In the genomic region with DNA sequence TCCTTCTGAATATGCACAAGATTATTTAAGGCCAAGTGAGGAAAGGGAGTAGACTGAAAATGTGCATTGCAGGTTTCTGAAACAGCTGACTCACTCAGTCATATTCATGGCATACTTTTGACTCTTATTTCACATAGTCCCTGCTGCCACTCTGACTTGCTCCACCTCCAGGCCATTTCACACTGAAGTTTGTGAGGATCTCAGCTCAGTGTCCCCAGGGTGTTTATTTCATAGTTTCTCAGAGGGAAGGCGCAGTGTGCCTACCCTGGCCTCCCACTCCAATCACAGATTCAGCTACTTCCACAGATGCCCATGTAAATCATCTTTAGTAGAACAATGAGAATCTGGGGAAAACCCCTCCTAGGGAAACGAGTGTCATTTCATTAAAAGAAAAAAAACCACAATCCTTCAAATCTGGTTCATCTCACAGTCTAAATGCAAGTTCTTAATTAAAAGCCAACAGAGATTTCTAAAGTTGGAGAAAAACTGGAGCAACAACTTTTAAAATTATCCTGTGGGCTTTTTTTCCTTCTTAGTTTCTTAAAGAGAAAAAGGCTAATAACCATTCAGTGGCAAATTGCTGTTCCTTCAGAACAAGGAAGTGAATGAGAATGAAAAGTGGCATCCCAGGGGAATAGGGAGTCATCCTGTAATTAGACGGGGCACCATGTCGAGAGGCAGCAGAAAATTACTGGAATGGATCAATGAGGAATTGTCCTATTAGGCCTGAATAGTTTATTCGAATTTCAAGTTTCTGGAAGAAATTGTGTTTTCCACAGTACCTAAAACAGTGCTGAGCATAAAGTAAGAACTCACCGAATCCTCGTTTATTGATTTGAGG, we compare ENCODE assay signal across 12 cellular contexts.
DNase-seq lines count a peak whose midpoint lies in the region; TF ChIP-seq lines count a peak whose summit lies in the region.
"Had no signal": no experiment of that assay in that cellular context is flagged by ENCODE, and none has a peak within 500 bp of the region (broad histone marks: within the 10 kb centered on the region; RNA-seq: fewer than 3 reads in every experiment).

No MANE protein-coding gene starts in this region.

- no peak overlapping the region for H2AK5ac ChIP-seq in trophoblast cell (ENCODE audit: low read length)

- no peak overlapping the region for H3K18ac ChIP-seq in trophoblast cell (ENCODE audit: low read length)

- peak; percentile 13 for TF ChIP-seq CTCF in brain microvascular endothelial cell (IDR thresholded peaks at IDR 0.05; ENCODE audit: low read depth, low read length, missing control alignments)

- H3K9me3 ChIP-seq in HUES64 (ENCODE audit: insufficient read depth, low read depth, low read length) (no peaks in the 10 kb centered on the region), trophoblast cell (ENCODE audit: insufficient read depth, low read depth, low read length) (no peaks in the 10 kb centered on the region)
- H3K9me3 ChIP-seq: prostate gland, transverse colon had no signal

- H3K79me2 ChIP-seq in trophoblast cell (ENCODE audit: control insufficient read depth, insufficient read depth, low read length, poor library complexity): no peaks in the 10 kb centered on the region

- H4K8ac ChIP-seq in trophoblast cell (ENCODE audit: low read depth, low read length): peak overlapping the region; percentile 47

- in situ Hi-C loops in brain microvascular endothelial cell (cut with HindIII; ENCODE audit: low pct_ligation_motif_present, low sequenced_read_pairs): no loop called here

- no peak overlapping the region for H3K23ac ChIP-seq in trophoblast cell (ENCODE audit: low read length)

- H2BK5ac ChIP-seq in trophoblast cell (ENCODE audit: low read depth, low read length, poor library complexity): no peak overlapping the region

- no peak overlapping the region for H4K12ac ChIP-seq in trophoblast cell (ENCODE audit: low read depth, low read length)

- H3K36me3 ChIP-seq in HUES64 (ENCODE audit: insufficient read depth, low read length) (no peaks in the 10 kb centered on the region), brain microvascular endothelial cell (replicated peaks) (no peaks in the 10 kb centered on the region), trophoblast cell (ENCODE audit: control insufficient read depth in 1 of 2, insufficient read depth in 2 of 2, low read length in 2 of 2) (no peaks in the 10 kb centered on the region)
- H3K36me3 ChIP-seq: prostate gland, transverse colon had no signal

- DNase-seq in NCI-H1417 (lab: John Stamatoyannopoulos, UW): peak; percentile 46 to 76 (median 50)
- DNase-seq in NCI-H1417 treated with DMSO at 0.1 percent for 48 hours (lab: John Stamatoyannopoulos, UW): no peak
- DNase-seq in brain microvascular endothelial cell: peak; percentile 20
- peak; percentile 38 to 62 for DNase-seq in trophoblast cell
- no peak for DNase-seq in iPS-NIHi11 (ENCODE audit: low spot score)
- DNase-seq in middle frontal gyrus (ENCODE audit: extremely low spot score, low spot score): no peak
- DNase-seq in OCI-M2 (lab: John Stamatoyannopoulos, UW; ENCODE audit: unreplicated experiment): no peak
- DNase-seq: activated CD4-positive, alpha-beta T cell treated with anti-CD3 and anti-CD28 coated beads, Interleukin-2, amount 10 ng/mL, durations not matched to agents 24 days and 14 days; activated naive CD4-positive, alpha-beta T cell treated with anti-CD3 and anti-CD28 coated beads, Interleukin-2, amount 10 ng/mL, durations not matched to agents 7 days and 5 days; transverse colon had no signal

- WGBS in HUES64: 70% methylated on average over 6 of the region's 7 CpGs
- no CpG with 5 or more reads among the region's 7 CpGs for WGBS in trophoblast cell (ENCODE audit: extremely low coverage, insufficient coverage, insufficient read length)

- no peak overlapping the region for H2AFZ ChIP-seq in trophoblast cell (ENCODE audit: insufficient read depth, low read length, poor library complexity)

- no peak overlapping the region for H4K91ac ChIP-seq in trophoblast cell (ENCODE audit: low read depth, low read length)

- H3K4me1 ChIP-seq in HUES64 (ENCODE audit: insufficient read depth, low read length) (peaks cover 29% of the 10 kb centered on the region), trophoblast cell (ENCODE audit: control insufficient read depth in 1 of 2, insufficient read depth in 2 of 2, low read length in 2 of 2) (peaks cover 2 to 3% of the 10 kb centered on the region in 2 experiments)
- H3K4me1 ChIP-seq: prostate gland, transverse colon had no signal

- H3K4me2 ChIP-seq in trophoblast cell (ENCODE audit: low read length): no peak overlapping the region

- H3K4ac ChIP-seq in trophoblast cell (ENCODE audit: low read depth, low read length): no peak overlapping the region

- H3K27ac ChIP-seq in HUES64 (ENCODE audit: low read depth, low read length) (peak overlapping the region; percentile 5; the same call in 1 of the 2 replicates), brain microvascular endothelial cell (no peak overlapping the region), trophoblast cell (ENCODE audit: low read depth, low read length) (no peak overlapping the region)
- H3K27ac ChIP-seq: prostate gland, transverse colon had no signal

- peak overlapping the region; percentile 22 for H2BK120ac ChIP-seq in trophoblast cell (ENCODE audit: insufficient read depth, low read length, poor library complexity)

- H3K14ac ChIP-seq in trophoblast cell (ENCODE audit: low read length): no peak overlapping the region

- H3K27me3 ChIP-seq in HUES64 (ENCODE audit: insufficient read depth, low read length): no peaks in the 10 kb centered on the region
- no peaks in the 10 kb centered on the region for H3K27me3 ChIP-seq in brain microvascular endothelial cell (replicated peaks)
- H3K27me3 ChIP-seq in trophoblast cell (ENCODE audit: insufficient read depth, low read length): no peaks in the 10 kb centered on the region
- H3K27me3 ChIP-seq: transverse colon had no signal

- H2BK12ac ChIP-seq in trophoblast cell (ENCODE audit: low read length): no peak overlapping the region

- no peak overlapping the region for H3K4me3 ChIP-seq in HUES64 (ENCODE audit: low read length)
- H3K4me3 ChIP-seq in brain microvascular endothelial cell (ENCODE audit: low read depth, low read length): no peak overlapping the region
- no peak overlapping the region for H3K4me3 ChIP-seq in trophoblast cell (ENCODE audit: low read depth, low read length)
- H3K4me3 ChIP-seq: prostate gland, transverse colon had no signal

- H3K9ac ChIP-seq in HUES64 (ENCODE audit: low read depth, low read length): no peak overlapping the region
- no peak overlapping the region for H3K9ac ChIP-seq in trophoblast cell (ENCODE audit: low read length)

- no peaks in the 10 kb centered on the region for H3K79me1 ChIP-seq in trophoblast cell (ENCODE audit: low read length)

Comparison
In these comparisons a context has a peak if more than half of its experiments do, and no peak if none do; other contexts are left out.
1. DNase-seq: peak in NCI-H1417 (3 of 3), brain microvascular endothelial cell (single experiment) and trophoblast cell (2 of 2); none in NCI-H1417 treated with DMSO at 0.1 percent for 48 hours (single experiment), iPS-NIHi11 (single experiment), middle frontal gyrus (single experiment) and OCI-M2 (single experiment).